13 cellular contexts compared by ENCODE assay signal in genomic region chr17:39663340-39663687, GRCh38. TPM values are rescaled to one million over a fixed set of nuclear protein-coding genes. Genes with fewer than 3 reads are reported as not detected.
DNase-seq lines count a peak whose midpoint lies in the region; ATAC-seq and TF ChIP-seq lines count a peak whose summit lies in the region.
"Had no signal": no experiment of that assay in that cellular context is flagged by ENCODE, and none has a peak within 500 bp of the region (broad histone marks: within the 10 kb centered on the region; RNA-seq: fewer than 3 reads in every experiment).

No MANE protein-coding gene starts in this region.

- TF ChIP-seq CTCF in Calu3 (IDR thresholded peaks at IDR 0.05; ENCODE audit: unreplicated experiment), result no peak
- no peak for TF ChIP-seq CTCF in WTC11 (IDR thresholded peaks at IDR 0.05)
- no peak for TF ChIP-seq CTCF in osteoblast (IDR thresholded peaks at IDR 0.05; ENCODE audit: extremely low read depth, low read depth, low read length)
- no peak for TF ChIP-seq CTCF in omental fat pad (IDR thresholded peaks at IDR 0.05)

- H3K36me3 Mint-ChIP-seq in Calu3 (ENCODE audit: insufficient read depth, unreplicated experiment) (peaks cover 97% of the 10 kb centered on the region), WTC11 (peaks cover 8% of the 10 kb centered on the region)

- H2AFZ ChIP-seq in osteoblast (ENCODE audit: low read length), result no peak overlapping the region

- H3K9me3 Mint-ChIP-seq in Calu3 (ENCODE audit: low read depth, unreplicated experiment) (no peaks in the 10 kb centered on the region), WTC11 (no peaks in the 10 kb centered on the region)
- H3K9me3 Mint-ChIP-seq: IgD-negative memory B cell; stimulated activated naive B cell treated with anti-CD40 and anti-IgM and Interleukin-4, amounts not matched to agents 10 μg/mL and 1 μg/mL and 100 μg/mL, for 72 hours had no signal

- H3K4me2 ChIP-seq in osteoblast (ENCODE audit: insufficient read depth, low read length), result no peak overlapping the region

- peaks cover 6% of the 10 kb centered on the region for H4K20me1 ChIP-seq in osteoblast (ENCODE audit: insufficient read depth, low read length)

- ATAC-seq in WTC11 (peak; percentile 7), GM18505 (IDR thresholded peaks at IDR 0.05; ENCODE audit: unreplicated experiment) (no peak), omental fat pad (ENCODE audit: low FRiP score) (no peak)
- ATAC-seq: stimulated activated naive B cell treated with anti-CD40 and anti-IgM and Interleukin-4, amounts not matched to agents 10 μg/mL and 1 μg/mL and 100 μg/mL, for 72 hours had no signal

- H3K9me3 ChIP-seq in osteoblast (ENCODE audit: low read depth, low read length), result no peaks in the 10 kb centered on the region

- DNase-seq in Calu3 (no peak), WTC11 (ENCODE audit: low spot score) (peak; percentile 40), osteoblast (ENCODE audit: insufficient read length, low spot score, missing footprints) (peak; percentile 77), omental fat pad (ENCODE audit: low spot score) (no peak), SHP77 (lab: John Stamatoyannopoulos, UW) (no peak)
- DNase-seq: cortex of kidney; stimulated activated CD4-positive, alpha-beta T cell treated with anti-CD3 and anti-CD28 coated beads, Interleukin-4, amount 100 ng/mL, for 24 hours; stimulated activated naive B cell treated with anti-CD40 and anti-IgM and Interleukin-4, amounts not matched to agents 10 μg/mL and 1 μg/mL and 100 μg/mL, for 72 hours had no signal

- H3K4me1 Mint-ChIP-seq in Calu3 (ENCODE audit: low read depth, unreplicated experiment) (peaks cover 54% of the 10 kb centered on the region), WTC11 (peaks cover 44% of the 10 kb centered on the region)

- no peak for TF ChIP-seq POLR2A in GM18505 (IDR thresholded peaks at IDR 0.05; ENCODE audit: borderline replicate concordance, extremely low read depth, insufficient read depth, insufficient read length)

- no peaks in the 10 kb centered on the region for H3K4me1 ChIP-seq in osteoblast (ENCODE audit: insufficient read depth, low read length)

- H3K79me2 ChIP-seq in osteoblast (ENCODE audit: insufficient read depth, low read length), result no peaks in the 10 kb centered on the region

- CTCF ChIA-PET in Calu3 (lab: Charles Lee) (interaction anchor here (0.5 to 161.2 kb wide), 22 partner anchors 43 to 1357 kb away, joined by 3 to 42089 read pairs (median 6); partner anchors contain the start of genes ERBB2, GRB7, GSDMA and GSDMB), WTC11 (lab: Charles Lee) (interaction anchor here (1.0 to 18.0 kb wide), 13 partner anchors 9 to 116 kb away, joined by 3 to 876 read pairs (median 7); partner anchors contain the start of genes MIEN1, PGAP3 and PPP1R1B)

- H3K4me3 Mint-ChIP-seq in Calu3 (ENCODE audit: low read depth, unreplicated experiment) (peak overlapping the region; percentile 28), WTC11 (no peak overlapping the region)
- H3K4me3 Mint-ChIP-seq: IgD-negative memory B cell; stimulated activated naive B cell treated with anti-CD40 and anti-IgM and Interleukin-4, amounts not matched to agents 10 μg/mL and 1 μg/mL and 100 μg/mL, for 72 hours had no signal

- H3K27me3 Mint-ChIP-seq in Calu3 (ENCODE audit: unreplicated experiment) (peaks cover 33% of the 10 kb centered on the region), WTC11 (ENCODE audit: low read depth) (peaks cover 25% of the 10 kb centered on the region)

- H3K27ac Mint-ChIP-seq in Calu3 (ENCODE audit: unreplicated experiment), result peak overlapping the region; percentile 8
- H3K27ac Mint-ChIP-seq in WTC11, result no peak overlapping the region
- H3K27ac Mint-ChIP-seq: IgD-negative memory B cell had no signal

- no peak overlapping the region for H3K4me3 ChIP-seq in osteoblast (ENCODE audit: insufficient read depth, low read length)

- BruUV-seq in Calu3 (replicated peaks; lab: Mats Ljungman, UMichigan), result no TSS peak

- H3K27ac ChIP-seq in osteoblast (ENCODE audit: low read depth, low read length), result no peak overlapping the region

- H3K27me3 ChIP-seq in osteoblast (ENCODE audit: insufficient read depth, low read length), result peaks cover 33% of the 10 kb centered on the region

- intact Hi-C loops in Calu3 (cut with micrococcal nuclease; ENCODE audit: unreplicated experiment), result loop anchor here (1.0 to 2.0 kb wide), 3 partner anchors 24 to 317 kb away; partner anchors contain the start of genes PSMD3 and STARD3

- POLR2A ChIA-PET in WTC11 (lab: Charles Lee), result interaction anchor here (1.2 kb wide), 1 partner anchor 11 kb away, joined by 3 read pairs; no protein-coding TSS in a partner anchor

- peaks cover 4% of the 10 kb centered on the region for H3K36me3 ChIP-seq in osteoblast (ENCODE audit: insufficient read depth, low read length)

TF ChIP-seq in WTC11, 78 proteins besides CTCF, POLR2A, EP300 and RAD21 (continues in another document):
- no peak for TF ChIP-seq IRF2 (CRISPR knock-in tag; IDR thresholded peaks at IDR 0.05; ENCODE audit: borderline replicate concordance, low read depth)
- no peak for TF ChIP-seq ZNF232 (CRISPR knock-in tag; IDR thresholded peaks at IDR 0.05)
- TF ChIP-seq GABPB1 (CRISPR knock-in tag; IDR thresholded peaks at IDR 0.05), result no peak
- no peak for TF ChIP-seq SMAD3 (CRISPR knock-in tag; IDR thresholded peaks at IDR 0.05; ENCODE audit: borderline replicate concordance)
- no peak for TF ChIP-seq RORB (CRISPR knock-in tag; IDR thresholded peaks at IDR 0.05)
- TF ChIP-seq CREB1 (CRISPR knock-in tag; IDR thresholded peaks at IDR 0.05), result no peak
- TF ChIP-seq CBFB (CRISPR knock-in tag; IDR thresholded peaks at IDR 0.05; ENCODE audit: low read depth), result no peak
- no peak for TF ChIP-seq ARID4B (CRISPR knock-in tag; IDR thresholded peaks at IDR 0.05; ENCODE audit: borderline replicate concordance)
- TF ChIP-seq ESRRA (CRISPR knock-in tag; IDR thresholded peaks at IDR 0.05; ENCODE audit: borderline replicate concordance), result no peak
- no peak for TF ChIP-seq PRRX2 (CRISPR knock-in tag; IDR thresholded peaks at IDR 0.05)
- TF ChIP-seq KAT7 (CRISPR knock-in tag; IDR thresholded peaks at IDR 0.05; ENCODE audit: borderline replicate concordance), result no peak
- no peak for TF ChIP-seq NFE2L1 (CRISPR knock-in tag; IDR thresholded peaks at IDR 0.05)
- no peak for TF ChIP-seq NFATC4 (CRISPR knock-in tag; IDR thresholded peaks at IDR 0.05)

RNA-seq across cellular contexts. Expression of gene TCAP, which starts 1.8 kb away (rescaled TPM):
- 51.5 and 61.1 TPM in 2 replicates for total RNA-seq in Calu3 (2022)
- total RNA-seq in WTC11 (2021), result 2.5 to 2.9 TPM (median 2.8 TPM) in 3 replicates
- total RNA-seq in osteoblast, result 0.29 and 0.36 TPM in 2 replicates
- 1 to 10 TPM in 1 of 4 donors, under 1 TPM in 2, not detected in 1; 0.19 to 1.7 (median 0.60) TPM for total RNA-seq in omental fat pad

RNA-seq across cellular contexts. Expression of gene PNMT, which starts 4.9 kb away (rescaled TPM):
- total RNA-seq in Calu3 (2022), result 1.3 and 3.2 TPM in 2 replicates
- total RNA-seq in WTC11 (2021), result 2.4 to 3.1 TPM (median 2.7 TPM) in 3 replicates
- not detected in 2 replicates for total RNA-seq in osteoblast
- total RNA-seq in omental fat pad, result 10 to 100 TPM in 1 of 4 donors, 1 to 10 TPM in 2, under 1 TPM in 1; 0.44 to 16.7 (median 1.9) TPM
- total RNA-seq: fibroblast of lung; NCI-H460; T-helper 1 cell treated with Interleukin-12 subunit alpha and Interleukin-12 subunit beta and Interleukin-4 antibody, amounts not matched to agents 30 ng/mL and 1 ng/mL, for 36 hours had no signal

RNA-seq across cellular contexts. Expression of gene PGAP3, which starts 24.5 kb away (rescaled TPM):
- 1,186 and 1,276 TPM in 2 replicates for total RNA-seq in Calu3 (2022)
- 24.3 to 25.7 TPM (median 24.9 TPM) in 3 replicates for total RNA-seq in WTC11 (2021)
- 10.3 and 10.9 TPM in 2 replicates for total RNA-seq in osteoblast
- total RNA-seq in omental fat pad, result 10 to 100 TPM in 2 of 4 donors, 1 to 10 TPM in 2; 8.2 to 12.8 (median 11.0) TPM

RNA-seq across cellular contexts. Expression of gene STARD3, which starts 26.4 kb away (rescaled TPM):
- total RNA-seq in Calu3 (2022), result 2,579 and 2,697 TPM in 2 replicates
- total RNA-seq in WTC11 (2021), result 64.9 to 75.3 TPM (median 65.4 TPM) in 3 replicates
- total RNA-seq in osteoblast, result 31.5 and 35.8 TPM in 2 replicates
- 10 to 100 TPM; 24.9 to 75.5 (median 36.5) TPM for total RNA-seq in omental fat pad

RNA-seq across cellular contexts. Expression of gene ERBB2, which starts 36.5 kb away (rescaled TPM):
- total RNA-seq in Calu3 (2022), result 4,829 and 4,830 TPM in 2 replicates
- 153 to 209 TPM (median 158 TPM) in 3 replicates for total RNA-seq in WTC11 (2021)
- 40.4 and 44.2 TPM in 2 replicates for total RNA-seq in osteoblast
- total RNA-seq in omental fat pad, result 10 to 100 TPM; 13.8 to 23.8 (median 15.7) TPM

Comparison
In these comparisons a context has a peak if more than half of its experiments do, and no peak if none do; other contexts are left out.
1. DNase-seq: peak in WTC11 (single experiment) and osteoblast (single experiment); none in Calu3 (single experiment), omental fat pad (single experiment) and SHP77 (0 of 2).
2. RNA of gene TCAP, which starts 1.8 kb away (total RNA-seq): 51.5 to 61.1 TPM in Calu3; 2.5 to 2.9 TPM in WTC11, 0.19 to 1.7 TPM in omental fat pad and 0.29 to 0.36 TPM in osteoblast; every median in the first group is over 10 times any median in the second.
3. RNA of gene PGAP3, which starts 24.5 kb away (total RNA-seq): 1,186 to 1,276 TPM in Calu3; 24.3 to 25.7 TPM in WTC11, 8.2 to 12.8 TPM in omental fat pad and 10.3 to 10.9 TPM in osteoblast; every median in the first group is over 10 times any median in the second.